14 cellular contexts compared by ENCODE assay signal in genomic region chr21:29187939-29188338, GRCh38. TPM values are rescaled to one million over a fixed set of nuclear protein-coding genes. Genes with fewer than 3 reads are reported as not detected.
DNase-seq lines count a peak whose midpoint lies in the region; ATAC-seq and TF ChIP-seq lines count a peak whose summit lies in the region.
"Had no signal": no experiment of that assay in that cellular context is flagged by ENCODE, and none has a peak within 500 bp of the region (broad histone marks: within the 10 kb centered on the region; RNA-seq: fewer than 3 reads in every experiment).

No MANE protein-coding gene starts in this region.

- no peak overlapping the region for H3K4me3 ChIP-seq in uterus
- H3K4me3 ChIP-seq: cardiac muscle cell had no signal

- intact Hi-C loops in left ventricle myocardium superior (cut with micrococcal nuclease), result no loop called here
- intact Hi-C loops in Right ventricle myocardium inferior (cut with DNase I), result no loop called here
- intact Hi-C loops in left colon (cut with DNase I, micrococcal nuclease), result no loop called here
- intact Hi-C loops in uterus (cut with DNase I; ENCODE audit: low total_unique reads), result no loop called here

- TF ChIP-seq POLR2A in uterus (IDR thresholded peaks at IDR 0.05), result no peak

- no peaks in the 10 kb centered on the region for H3K4me1 ChIP-seq in uterus

- H3K9me3 ChIP-seq in uterus, result no peaks in the 10 kb centered on the region

- no peak overlapping the region for H3K27ac ChIP-seq in uterus
- H3K27ac ChIP-seq: cardiac muscle cell had no signal

- no peak for TF ChIP-seq CTCF in uterus (IDR thresholded peaks at IDR 0.05)

- no peaks in the 10 kb centered on the region for H3K27me3 ChIP-seq in uterus
- H3K27me3 ChIP-seq: cardiac muscle cell had no signal

- no peak for DNase-seq in left ventricle myocardium superior
- DNase-seq in Right ventricle myocardium inferior (ENCODE audit: missing footprints), result no peak
- peak; percentile 90 for DNase-seq in astrocyte of the hippocampus (ENCODE audit: low read depth, low spot score)
- no peak for DNase-seq in left colon
- peak; percentile 49 for DNase-seq in uterus
- DNase-seq in activated CD4-positive, alpha-beta T cell treated with anti-CD3 and anti-CD28 coated beads for 4 hours, result no peak
- DNase-seq in putamen (ENCODE audit: low spot score), result no peak
- DNase-seq in NK-92 treated with Interleukin-12 subunit alpha and Interleukin-12 subunit beta, amount 100 ng/mL, for 24 hours (lab: John Stamatoyannopoulos, UW), result no peak
- DNase-seq: activated CD4-positive, alpha-beta T cell treated with anti-CD3 and anti-CD28 coated beads, Interleukin-2, amount 50 U/mL, for 48 hours; AML-193; hippocampal formation; NCI-H1417 treated with DMSO at 0.1 percent for 48 hours; SHP77 had no signal

- no peaks in the 10 kb centered on the region for H3K36me3 ChIP-seq in uterus
- H3K36me3 ChIP-seq: cardiac muscle cell had no signal

- ATAC-seq in left ventricle myocardium superior, result peak; percentile 60
- ATAC-seq in Right ventricle myocardium inferior, result no peak
- ATAC-seq in left colon, result peak; percentile 40

RNA-seq across cellular contexts. Expression of gene MAP3K7CL, which starts 57.5 kb away (rescaled TPM):
- total RNA-seq in left ventricle myocardium superior, result 1.1 TPM
- 1.1 TPM for total RNA-seq in Right ventricle myocardium inferior
- 1 to 10 TPM; 4.0 to 4.4 TPM for total RNA-seq in left colon
- total RNA-seq in uterus, result 1 to 10 TPM; 2.3 to 7.3 (median 5.5) TPM

Comparison
In these comparisons a context has a peak if more than half of its experiments do, and no peak if none do; other contexts are left out.
1. DNase-seq: peak in astrocyte of the hippocampus (single experiment) and uterus (2 of 2); none in left ventricle myocardium superior (single experiment), Right ventricle myocardium inferior (single experiment), left colon (0 of 2), activated CD4-positive, alpha-beta T cell treated with anti-CD3 and anti-CD28 coated beads for 4 hours (0 of 2), putamen (single experiment) and NK-92 treated with Interleukin-12 subunit alpha and Interleukin-12 subunit beta, amount 100 ng/mL, for 24 hours (single experiment).